Comparison of ENCODE assay signal across 10 cellular contexts in the genomic region with DNA sequence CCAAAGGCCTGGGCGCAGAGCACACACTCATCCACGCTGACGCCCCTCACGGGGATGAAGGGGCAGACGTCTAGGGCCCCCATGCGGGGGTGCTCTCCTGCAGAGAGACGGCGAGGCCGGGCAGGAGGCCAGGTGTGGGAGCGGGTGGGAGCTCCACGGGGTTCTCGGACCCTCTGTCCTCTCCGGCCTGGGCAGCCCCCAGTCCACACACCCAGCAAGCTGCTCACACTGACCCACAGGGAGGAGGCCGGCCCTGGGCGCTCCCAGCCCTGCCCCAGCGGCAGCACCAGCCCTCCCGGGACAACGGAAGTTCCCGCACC. TPM values are rescaled to one million over a fixed set of nuclear protein-coding genes. Genes with fewer than 3 reads are reported as not detected.
A peak's percentile ranks its signal among the peaks of the same experiment; 100 is the strongest.
DNase-seq lines count a peak whose midpoint lies in the region; ATAC-seq and TF ChIP-seq lines count a peak whose summit lies in the region.
"Had no signal": no experiment of that assay in that cellular context is flagged by ENCODE, and none has a peak within 500 bp of the region (broad histone marks: within the 10 kb centered on the region; RNA-seq: fewer than 3 reads in every experiment).

No MANE protein-coding gene starts in this region.

- intact Hi-C loops in stomach (cut with DNase I; ENCODE audit: low total_unique reads) = no loop called here

- H4K8ac ChIP-seq in mesendoderm (ENCODE audit: low read depth, low read length) = no peak overlapping the region

- no peak overlapping the region for H3K27ac ChIP-seq in mesendoderm (ENCODE audit: low read depth, low read length)
- H3K27ac ChIP-seq in stomach = peak overlapping the region in 1 of 5 donors; percentile 49
- H3K27ac ChIP-seq in caudate nucleus (ENCODE audit: low read depth, low read length) = no peak overlapping the region

- H3K23ac ChIP-seq in mesendoderm (ENCODE audit: low read length) = no peak overlapping the region

- no peak for TF ChIP-seq POLR2A in stomach (IDR thresholded peaks at IDR 0.05)

- no peak for TF ChIP-seq CTCF in stomach (IDR thresholded peaks at IDR 0.05)

- no peaks in the 10 kb centered on the region for H3K27me3 ChIP-seq in endocrine pancreas (ENCODE audit: control insufficient read depth, insufficient read depth, low read length)
- H3K27me3 ChIP-seq in mesendoderm (ENCODE audit: insufficient read depth, low read length, poor library complexity) = no peaks in the 10 kb centered on the region
- peaks cover 0 to 18% (median 0%) of the 10 kb centered on the region in 3 donors for H3K27me3 ChIP-seq in stomach
- H3K27me3 ChIP-seq: uterus had no signal

- H3K4me2 ChIP-seq in mesendoderm (ENCODE audit: low read length) = no peak overlapping the region

- no peaks in the 10 kb centered on the region for H3K4me1 ChIP-seq in endocrine pancreas (ENCODE audit: control insufficient read depth, insufficient read depth, low read length)
- H3K4me1 ChIP-seq in mesendoderm (ENCODE audit: control insufficient read depth, low read depth, low read length) = no peaks in the 10 kb centered on the region
- peaks cover 6 to 14% (median 12%) of the 10 kb centered on the region in 4 donors for H3K4me1 ChIP-seq in stomach
- H3K4me1 ChIP-seq: A549 had no signal

- H3K9me3 ChIP-seq in endocrine pancreas (ENCODE audit: control insufficient read depth, low read length) (no peaks in the 10 kb centered on the region), stomach (no peaks in the 10 kb centered on the region)
- H3K9me3 ChIP-seq: A549, uterus had no signal

- WGBS in mesendoderm (ENCODE audit: extremely low coverage, insufficient coverage, low lambda C conversion rate) = no CpG with 5 or more reads among the region's 19 CpGs
- 23 to 32% (median 27%) methylated on average over 12 to 19 of the region's 19 CpGs; no CpG with 5 or more reads in 1 of the 5 donors for WGBS in stomach, 5 donors

- H3K56ac ChIP-seq in mesendoderm (ENCODE audit: low read length) = peak overlapping the region; percentile 66

- H2BK15ac ChIP-seq in mesendoderm (replicated peaks; ENCODE audit: low read depth) = no peak overlapping the region

- no peak overlapping the region for H3K4ac ChIP-seq in mesendoderm (ENCODE audit: low read depth, low read length)

- H2BK5ac ChIP-seq in mesendoderm (ENCODE audit: low read length) = no peak overlapping the region

- no peaks in the 10 kb centered on the region for H3K79me2 ChIP-seq in mesendoderm (ENCODE audit: control insufficient read depth, insufficient read depth, low read length)

- DNase-seq in activated CD4-positive, CD25-positive, alpha-beta regulatory T cell treated with anti-CD3 and anti-CD28 coated beads, Interleukin-2, amount 50 U/mL, for 72 hours = peak; percentile 22
- no peak for DNase-seq in activated CD4-positive, CD25-positive, alpha-beta regulatory T cell (lab: John Stamatoyannopoulos, UW)
- DNase-seq in mesendoderm (no peak), stomach (no peak), caudate nucleus (lab: John Stamatoyannopoulos, UW) (no peak), OCI-M1 (lab: John Stamatoyannopoulos, UW) (no peak)

- TF ChIP-seq EP300 in stomach (IDR thresholded peaks at IDR 0.05) = no peak

- no peak overlapping the region for H4K5ac ChIP-seq in mesendoderm (ENCODE audit: low read length)

- H3K4me3 ChIP-seq in endocrine pancreas (ENCODE audit: control insufficient read depth, insufficient read depth, low read length) = no peak overlapping the region
- no peak overlapping the region for H3K4me3 ChIP-seq in mesendoderm (ENCODE audit: low read length)
- peak overlapping the region; percentile 27 to 34 (median 30) for H3K4me3 ChIP-seq in stomach
- H3K4me3 ChIP-seq: A549, uterus had no signal

- H3K36me3 ChIP-seq in endocrine pancreas (ENCODE audit: control insufficient read depth, insufficient read depth, low read length) (no peaks in the 10 kb centered on the region), mesendoderm (ENCODE audit: control insufficient read depth, insufficient read depth, low read length) (no peaks in the 10 kb centered on the region), stomach (peaks cover 0 to 3% (median 0%) of the 10 kb centered on the region in 4 donors)
- H3K36me3 ChIP-seq: uterus had no signal

- no peak overlapping the region for H2AK5ac ChIP-seq in mesendoderm (ENCODE audit: low read length)

- H3K18ac ChIP-seq in mesendoderm (ENCODE audit: low read length) = no peak overlapping the region

- H2BK120ac ChIP-seq in mesendoderm (ENCODE audit: low read depth, low read length) = no peak overlapping the region

- peak overlapping the region; percentile 55 for H3K9ac ChIP-seq in endocrine pancreas (ENCODE audit: control insufficient read depth, insufficient read depth, low read length)
- peak overlapping the region; percentile 17 for H3K9ac ChIP-seq in mesendoderm (ENCODE audit: low read length)

- no peak for ATAC-seq in GM18868 (IDR thresholded peaks at IDR 0.05; ENCODE audit: unreplicated experiment)

- no peaks in the 10 kb centered on the region for H3K79me1 ChIP-seq in mesendoderm (ENCODE audit: low read length)

RNA-seq across cellular contexts. Expression of a gene that starts 2.5 kb away (rescaled TPM):
- 2.4 TPM for polyA plus RNA-seq in mesendoderm (2013, experiment 1 of 2)
- polyA plus RNA-seq in mesendoderm (2013, experiment 2 of 2) = 2.9 TPM
- 1 to 10 TPM in 2 of 5 donors, not detected in 3; 1.3 to 6.7 TPM for total RNA-seq in stomach
- polyA plus RNA-seq in stomach = 1 to 10 TPM in 1 of 3 donors, under 1 TPM in 2; 0.25 to 2.4 (median 0.53) TPM
- polyA plus RNA-seq: A549 had no signal

RNA-seq across cellular contexts. Expression of a gene that starts 31.4 kb away (rescaled TPM):
- polyA plus RNA-seq in mesendoderm (2013, experiment 1 of 2) = 43.9 TPM
- 44.7 TPM for polyA plus RNA-seq in mesendoderm (2013, experiment 2 of 2)
- total RNA-seq in stomach = 10 to 100 TPM in 2 of 5 donors, 1 to 10 TPM in 1, under 1 TPM in 1, not detected in 1; 0.72 to 26.4 (median 8.0) TPM
- polyA plus RNA-seq in stomach = 10 to 100 TPM in 2 of 3 donors, 1 to 10 TPM in 1; 7.0 to 14.2 (median 13.7) TPM

RNA-seq across cellular contexts. Expression of a gene that starts 55.0 kb away (rescaled TPM):
- 67.9 TPM for polyA plus RNA-seq in mesendoderm (2013, experiment 1 of 2)
- polyA plus RNA-seq in mesendoderm (2013, experiment 2 of 2) = 67.5 TPM
- 1,000 to 10,000 TPM in 1 of 5 donors, 100 to 1,000 TPM in 4; 351 to 3,737 (median 491) TPM for total RNA-seq in stomach
- 100 to 1,000 TPM in 2 of 3 donors, 10 to 100 TPM in 1; 79.3 to 246 (median 113) TPM for polyA plus RNA-seq in stomach

Comparison
In these comparisons a context has a peak if more than half of its experiments do, and no peak if none do; other contexts are left out.
1. H3K4me3 ChIP-seq: peak in stomach (4 of 4); none in endocrine pancreas (single experiment) and mesendoderm (single experiment).